Comparison of ENCODE assay signal across 16 cellular contexts in genomic region chr14:95295600-95296376, GRCh38. TPM values are rescaled to one million over a fixed set of nuclear protein-coding genes. Genes with fewer than 3 reads are reported as not detected.
DNase-seq lines count a peak whose midpoint lies in the region; ATAC-seq and TF ChIP-seq lines count a peak whose summit lies in the region.
"Had no signal": no experiment of that assay in that cellular context is flagged by ENCODE, and none has a peak within 500 bp of the region (broad histone marks: within the 10 kb centered on the region; RNA-seq: fewer than 3 reads in every experiment).

No MANE protein-coding gene starts in this region.

- no peaks in the 10 kb centered on the region for H3F3A ChIP-seq in PC-9 (ENCODE audit: insufficient read depth, low read depth)

- POLR2A ChIA-PET in PC-9 (lab: Charles Lee; ENCODE audit: unreplicated experiment) = no interaction called here

- peaks cover 50 to 95% (median 90%) of the 10 kb centered on the region in 10 experiments for H3K4me1 ChIP-seq in BLaER1 treated with 17β-estradiol and CSF1 and Interleukin-3, amounts not matched to agents 10 nM and 100 nM
- peaks cover 11% of the 10 kb centered on the region; the same call in 1 of the 2 replicates for H3K4me1 ChIP-seq in PC-9 (replicated peaks; ENCODE audit: insufficient read depth)

- peak overlapping the region in 4 of 11 experiments; percentile 69 to 79 (median 71); a peak in 7 of 22 replicates for H3K27ac ChIP-seq in BLaER1 treated with 17β-estradiol and CSF1 and Interleukin-3, amounts not matched to agents 10 nM and 100 nM
- no peak overlapping the region for H3K27ac ChIP-seq in PC-9

- H2AFZ ChIP-seq in PC-9 = no peak overlapping the region

- peaks cover 0 to 12% (median 0%) of the 10 kb centered on the region in 11 experiments; a peak in 3 of 22 replicates for H4K20me1 ChIP-seq in BLaER1 treated with 17β-estradiol and CSF1 and Interleukin-3, amounts not matched to agents 10 nM and 100 nM
- no peaks in the 10 kb centered on the region for H4K20me1 ChIP-seq in PC-9 (ENCODE audit: insufficient read depth)

- H3K9me3 Mint-ChIP-seq in progenitor cell of endocrine pancreas (ENCODE audit: low read depth) = peaks cover 10% of the 10 kb centered on the region

- H3K27me3 ChIP-seq in BLaER1 treated with 17β-estradiol and CSF1 and Interleukin-3, amounts not matched to agents 10 nM and 100 nM = peaks cover 0 to 5% (median 0%) of the 10 kb centered on the region in 11 experiments; a peak in 1 of 22 replicates
- no peaks in the 10 kb centered on the region for H3K27me3 ChIP-seq in PC-9 (ENCODE audit: insufficient read depth, low read depth)

- peaks cover 11% of the 10 kb centered on the region for H3K36me3 Mint-ChIP-seq in progenitor cell of endocrine pancreas (ENCODE audit: insufficient read depth)

- H3K9ac ChIP-seq in BLaER1 treated with 17β-estradiol and CSF1 and Interleukin-3, amounts not matched to agents 10 nM and 100 nM = no peak overlapping the region

- H3K9me2 ChIP-seq in PC-9 (ENCODE audit: insufficient read depth) = no peaks in the 10 kb centered on the region

- DNase-seq in PC-9 (no peak), left colon (no peak), progenitor cell of endocrine pancreas (ENCODE audit: low spot score, unreplicated experiment) (no peak), OCI-M2 (lab: John Stamatoyannopoulos, UW; ENCODE audit: unreplicated experiment) (no peak), SHP77 (lab: John Stamatoyannopoulos, UW) (no peak)
- DNase-seq in activated T-cell treated with anti-CD3 and anti-CD28 coated beads, Interleukin-2, amount 50 U/mL, for 48 hours = no peak
- DNase-seq: COR-L47, EL, Kasumi-1, MM.1S, NCI-H1105 treated with DMSO at 0.1 percent for 48 hours, NCI-H187, NCI-H748 treated with DMSO at 0.1 percent for 48 hours had no signal

- no peak overlapping the region for H3K4me3 ChIP-seq in BLaER1 treated with 17β-estradiol and CSF1 and Interleukin-3, amounts not matched to agents 10 nM and 100 nM
- H3K4me3 ChIP-seq in PC-9 = no peak overlapping the region

- H3K4me1 Mint-ChIP-seq in progenitor cell of endocrine pancreas (ENCODE audit: low read depth) = peaks cover 31% of the 10 kb centered on the region

- H3K27me3 Mint-ChIP-seq in progenitor cell of endocrine pancreas = peaks cover 31% of the 10 kb centered on the region

- ATAC-seq in left colon (peak; percentile 18), GM18870 (IDR thresholded peaks at IDR 0.05; ENCODE audit: unreplicated experiment) (no peak)

- H3K36me3 ChIP-seq in BLaER1 treated with 17β-estradiol and CSF1 and Interleukin-3, amounts not matched to agents 10 nM and 100 nM = no peaks in the 10 kb centered on the region
- no peaks in the 10 kb centered on the region for H3K36me3 ChIP-seq in PC-9 (ENCODE audit: low read depth)

- H3K79me2 ChIP-seq in PC-9 (ENCODE audit: low read depth) = no peaks in the 10 kb centered on the region

- peak overlapping the region; percentile 59 to 92 (median 83); a peak in 20 of 22 replicates for H3K4me2 ChIP-seq in BLaER1 treated with 17β-estradiol and CSF1 and Interleukin-3, amounts not matched to agents 10 nM and 100 nM
- peak overlapping the region; percentile 25; the same call in 1 of the 2 replicates for H3K4me2 ChIP-seq in PC-9

- no peak for TF ChIP-seq CTCF in PC-9 (conservative IDR thresholded peaks at IDR 0.05)
- no peak for TF ChIP-seq CTCF in progenitor cell of endocrine pancreas (IDR thresholded peaks at IDR 0.05; ENCODE audit: unreplicated experiment)

- no TSS peak for BruUV-seq in PC-9 (replicated peaks; lab: Mats Ljungman, UMichigan)

- intact Hi-C loops in PC-9 (cut with micrococcal nuclease; ENCODE audit: unreplicated experiment) (no loop called here), left colon (cut with DNase I, micrococcal nuclease) (no loop called here)

- CTCF ChIA-PET in PC-9 (lab: Charles Lee) = no interaction called here

- H3K4me3 Mint-ChIP-seq in progenitor cell of endocrine pancreas (ENCODE audit: low read depth) = no peak overlapping the region
- H3K4me3 Mint-ChIP-seq: CD14-positive monocyte had no signal

- H3K9me3 ChIP-seq in BLaER1 treated with 17β-estradiol and CSF1 and Interleukin-3, amounts not matched to agents 10 nM and 100 nM (replicated peaks in 1 of 11) = peaks cover 0 to 19% (median 7%) of the 10 kb centered on the region in 11 experiments; a peak in 6 of 22 replicates
- no peaks in the 10 kb centered on the region for H3K9me3 ChIP-seq in PC-9 (ENCODE audit: insufficient read depth, low read depth)

- peak overlapping the region; percentile 82 for H3K27ac Mint-ChIP-seq in progenitor cell of endocrine pancreas

RNA-seq across cellular contexts. Expression of gene CLMN, which starts 23.9 kb away (rescaled TPM):
- total RNA-seq in PC-9 (2021) (15.8 and 18.3 TPM in 2 replicates), left colon (100 to 1,000 TPM; 125 to 135 TPM), progenitor cell of endocrine pancreas (25.3 and 31.5 TPM in 2 replicates)
